In the genomic region with DNA sequence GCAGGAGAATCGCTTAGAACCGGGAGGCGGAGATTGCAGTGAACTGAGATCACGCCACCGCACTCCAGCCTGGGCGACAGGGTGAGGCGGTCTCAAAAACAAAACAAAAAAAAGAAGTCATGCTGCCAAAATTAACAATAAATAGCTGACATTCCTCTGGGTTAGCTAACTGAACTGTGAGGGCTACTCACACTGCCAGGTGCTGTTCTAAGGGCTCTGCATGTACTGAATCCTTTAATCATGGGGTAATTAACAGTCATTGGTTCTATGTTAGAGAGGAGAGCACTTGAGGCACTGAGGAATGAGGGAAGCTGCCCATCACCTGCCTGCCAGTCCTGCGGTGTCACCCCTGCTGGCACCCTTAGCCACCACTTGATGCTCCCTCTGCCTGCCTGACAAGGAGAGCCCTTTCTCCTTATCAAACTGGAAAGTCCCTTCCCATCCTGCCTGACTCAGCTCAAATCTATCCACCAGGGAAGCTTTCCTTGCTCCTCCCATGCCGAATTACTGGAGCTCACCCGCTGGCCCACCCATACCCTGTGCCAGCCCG, we compare ENCODE assay signal across 14 cellular contexts.
DNase-seq lines count a peak whose midpoint lies in the region; ATAC-seq, FAIRE-seq and TF ChIP-seq lines count a peak whose summit lies in the region.
"Had no signal": no experiment of that assay in that cellular context is flagged by ENCODE, and none has a peak within 500 bp of the region (broad histone marks: within the 10 kb centered on the region; RNA-seq: fewer than 3 reads in every experiment).

No MANE protein-coding gene starts in this region.

- H3K4me3 ChIP-seq in astrocyte of the spinal cord (ENCODE audit: low read depth, low read length) (no peak overlapping the region), lower lobe of right lung (no peak overlapping the region), small intestine (ENCODE audit: low read depth in 1 of 2, low read length in 2 of 2) (no peak overlapping the region)
- no peak overlapping the region for H3K4me3 ChIP-seq in effector memory CD4-positive, alpha-beta T cell (ENCODE audit: insufficient read depth, low read depth, low read length, poor library complexity, severe bottlenecking)
- H3K4me3 ChIP-seq: uterus had no signal

- H3K4me1 ChIP-seq in lower lobe of right lung (peaks cover 16% of the 10 kb centered on the region), small intestine (ENCODE audit: control insufficient read depth in 2 of 2, insufficient read depth in 1 of 2, low read depth in 1 of 2, low read length in 1 of 2) (peaks cover 0 to 2% of the 10 kb centered on the region in 2 donors)
- H3K4me1 ChIP-seq in effector memory CD4-positive, alpha-beta T cell (ENCODE audit: control insufficient read depth, insufficient read depth, low read length, poor library complexity, severe bottlenecking): no peaks in the 10 kb centered on the region

- H3K27ac ChIP-seq in lower lobe of right lung: peak overlapping the region; percentile 12
- no peak overlapping the region for H3K27ac ChIP-seq in effector memory CD4-positive, alpha-beta T cell (ENCODE audit: insufficient read depth, low read length, poor library complexity, severe bottlenecking)
- H3K27ac ChIP-seq in small intestine (ENCODE audit: low read depth in 1 of 2, low read length in 1 of 2): no peak overlapping the region
- H3K27ac ChIP-seq: epithelial cell of prostate had no signal

- H3K36me3 ChIP-seq in lower lobe of right lung (no peaks in the 10 kb centered on the region), small intestine (ENCODE audit: control insufficient read depth in 2 of 2, insufficient read depth in 2 of 2, low read length in 2 of 2) (no peaks in the 10 kb centered on the region)
- no peaks in the 10 kb centered on the region for H3K36me3 ChIP-seq in effector memory CD4-positive, alpha-beta T cell (ENCODE audit: control insufficient read depth, insufficient read depth, low read length)
- H3K36me3 ChIP-seq: uterus had no signal

- TF ChIP-seq CTCF in astrocyte of the spinal cord (IDR thresholded peaks at IDR 0.05; ENCODE audit: low read depth, low read length) (no peak), lower lobe of right lung (IDR thresholded peaks at IDR 0.05) (no peak)

- ATAC-seq in lower lobe of right lung: peak; percentile 93 to 95
- ATAC-seq in HG03460 (IDR thresholded peaks at IDR 0.05; ENCODE audit: unreplicated experiment): no peak
- ATAC-seq in GM21381 (IDR thresholded peaks at IDR 0.05; ENCODE audit: unreplicated experiment): no peak
- ATAC-seq: left lobe of liver had no signal

- H3K27me3 ChIP-seq in lower lobe of right lung (ENCODE audit: low read depth) (no peaks in the 10 kb centered on the region), small intestine (ENCODE audit: control insufficient read depth in 2 of 2, insufficient read depth in 2 of 2, low read length in 2 of 2) (no peaks in the 10 kb centered on the region)
- H3K27me3 ChIP-seq in effector memory CD4-positive, alpha-beta T cell (replicated peaks; ENCODE audit: control insufficient read depth, insufficient read depth, low read length, poor library complexity, severe bottlenecking): no peaks in the 10 kb centered on the region
- H3K27me3 ChIP-seq: uterus had no signal

- intact Hi-C loops in lower lobe of right lung (cut with DNase I): no loop called here

- 83 to 91% (median 83%) methylated on average over 11 of the region's 11 CpGs for WGBS in small intestine, 3 donors

- in situ Hi-C loops in ACHN (cut with HindIII; ENCODE audit: low pct_ligation_motif_present, low pct_unique_long_range_greater_than_20kb, low sequenced_read_pairs): no loop called here
- in situ Hi-C loops in astrocyte of the spinal cord (cut with HindIII; ENCODE audit: low sequenced_read_pairs): no loop called here

- H3K9me3 ChIP-seq in lower lobe of right lung (no peaks in the 10 kb centered on the region), small intestine (ENCODE audit: control insufficient read depth, low read depth) (no peaks in the 10 kb centered on the region)
- H3K9me3 ChIP-seq in effector memory CD4-positive, alpha-beta T cell (ENCODE audit: control insufficient read depth, low read length): no peaks in the 10 kb centered on the region
- H3K9me3 ChIP-seq: uterus had no signal

- DNase-seq in ACHN: peak; percentile 78
- DNase-seq in HTR-8/SVneo (ENCODE audit: insufficient read length, low spot score): peak; percentile 20
- DNase-seq in astrocyte of the spinal cord (ENCODE audit: low read depth, low spot score): peak; percentile 69
- DNase-seq in lower lobe of right lung: peak; percentile 80
- DNase-seq in effector memory CD4-positive, alpha-beta T cell: no peak
- DNase-seq in small intestine: no peak
- DNase-seq: activated CD4-positive, alpha-beta T cell treated with anti-CD3 and anti-CD28 coated beads, Interleukin-2, amount 10 ng/mL, durations not matched to agents 7 days and 5 days; C1 segment of cervical spinal cord; NCI-H1930; uterus had no signal

- FAIRE-seq in HTR-8/SVneo (lab: Jason Lieb, UNC) (no peak), small intestine (lab: Jason Lieb, UNC) (no peak)

Comparison
In these comparisons a context has a peak if more than half of its experiments do, and no peak if none do; other contexts are left out.
1. DNase-seq: peak in ACHN (single experiment), HTR-8/SVneo (single experiment), astrocyte of the spinal cord (single experiment) and lower lobe of right lung (single experiment); none in effector memory CD4-positive, alpha-beta T cell (0 of 3) and small intestine (single experiment).
2. ATAC-seq: peak in lower lobe of right lung (2 of 2); none in HG03460 (single experiment) and GM21381 (single experiment).